7 cellular contexts compared by ENCODE assay signal in genomic region chr11:76577199-76577920, GRCh38.
DNase-seq lines count a peak whose midpoint lies in the region; ATAC-seq and TF ChIP-seq lines count a peak whose summit lies in the region.

No MANE protein-coding gene starts in this region.

- H3K79me1 ChIP-seq in IMR-90 (ENCODE audit: low read depth in 1 of 2, low read length in 2 of 2), result no peaks in the 10 kb centered on the region

- H2AK5ac ChIP-seq in IMR-90 (ENCODE audit: low read depth, low read length), result peak overlapping the region; percentile 49

- no peak overlapping the region for H3K4me2 ChIP-seq in IMR-90 (ENCODE audit: low read depth, low read length)

- H2BK15ac ChIP-seq in IMR-90 (ENCODE audit: low read depth, low read length), result peak overlapping the region; percentile 44; the same call in 2 of the 3 replicates

- peak overlapping the region; percentile 19; the same call in 1 of the 2 replicates for H4K5ac ChIP-seq in IMR-90 (ENCODE audit: low read depth, low read length)

- TF ChIP-seq CTCF in IMR-90 (conservative IDR thresholded peaks at IDR 0.05; ENCODE audit: low read depth, low read length) (no peak), choroid plexus epithelial cell (conservative IDR thresholded peaks at IDR 0.05; ENCODE audit: low read depth, low read length) (no peak), liver (IDR thresholded peaks at IDR 0.05; ENCODE audit: low read depth, low read length, missing input control) (no peak), type B pancreatic cell (conservative IDR thresholded peaks at IDR 0.05) (no peak)

- H3K9ac ChIP-seq in IMR-90 (ENCODE audit: low read depth, low read length), result no peak overlapping the region
- no peak overlapping the region for H3K9ac ChIP-seq in liver (ENCODE audit: low read depth in 1 of 2, low read length in 2 of 2)

- ATAC-seq in IMR-90 (ENCODE audit: low read depth), result peak; percentile 86

- peak overlapping the region; percentile 14 for H2BK5ac ChIP-seq in IMR-90 (ENCODE audit: low read depth, low read length, poor library complexity, severe bottlenecking)

- H3K18ac ChIP-seq in IMR-90 (ENCODE audit: low read depth, low read length), result 0 out of 2 replicates have a peak overlapping the region, but pooled peaks have one; percentile 34

- peak overlapping the region; percentile 55 for H3K4ac ChIP-seq in IMR-90 (ENCODE audit: low read depth, low read length)

- POLR2A ChIA-PET in IMR-90 (lab: Charles Lee; ENCODE audit: unreplicated experiment), result no interaction called here

- H2BK120ac ChIP-seq in IMR-90 (ENCODE audit: low read depth, low read length), result peak overlapping the region; percentile 51; the same call in 1 of the 2 replicates

- dilution Hi-C loops in IMR-90 (cut with HindIII; ENCODE audit: low sequenced_read_pairs, unreplicated experiment), result no loop called here

- intact Hi-C loops in IMR-90 (cut with micrococcal nuclease), result no loop called here

- peak overlapping the region; percentile 43 for H3K4me3 Mint-ChIP-seq in type B pancreatic cell

- no peak for TF ChIP-seq RAD21 in IMR-90 (IDR thresholded peaks at IDR 0.05; ENCODE audit: low read length)
- TF ChIP-seq RAD21 in liver (IDR thresholded peaks at IDR 0.05), result no peak

- peak overlapping the region; percentile 14; the same call in 1 of the 2 replicates for H3K56ac ChIP-seq in IMR-90 (ENCODE audit: extremely low read depth, insufficient read depth, low read length)

- in situ Hi-C loops in IMR-90 (cut with MboI; ENCODE audit: low sequenced_read_pairs), result no loop called here

- peaks cover 19% of the 10 kb centered on the region for H3K9me1 ChIP-seq in IMR-90 (ENCODE audit: insufficient read depth, low read length)

- no peaks in the 10 kb centered on the region for H4K20me1 ChIP-seq in IMR-90 (ENCODE audit: insufficient read depth, low read length)

- WGBS in IMR-90 (ENCODE audit: extremely low coverage in 2 of 2, insufficient read length in 1 of 2), 2 experiments, result 75% methylated on average over 9 of the region's 12 CpGs; no CpG with 5 or more reads in 1 of the 2 experiments
- 76% methylated on average over 12 of the region's 12 CpGs for WGBS in liver

- peak overlapping the region; percentile 32 for H2BK20ac ChIP-seq in IMR-90 (ENCODE audit: low read depth, low read length)

- BruUV-seq in IMR-90 (replicated peaks; lab: Mats Ljungman, UMichigan), result no TSS peak

- no peak overlapping the region for H3K4me3 ChIP-seq in IMR-90 (ENCODE audit: insufficient read depth, low read depth, low read length)
- H3K4me3 ChIP-seq in choroid plexus epithelial cell (ENCODE audit: low read depth, low read length), result no peak overlapping the region
- no peak overlapping the region for H3K4me3 ChIP-seq in liver (ENCODE audit: low read depth in 1 of 3, low read length in 3 of 3)

- no peak for TF ChIP-seq POLR2A in IMR-90 (IDR thresholded peaks at IDR 0.05; ENCODE audit: low read depth, low read length)

- no peaks in the 10 kb centered on the region for H3K27me3 ChIP-seq in IMR-90 (ENCODE audit: control insufficient read depth, insufficient read depth, low read length)
- H3K27me3 ChIP-seq in liver (ENCODE audit: control insufficient read depth in 4 of 4, insufficient read depth in 4 of 4, low read length in 3 of 4), result no peaks in the 10 kb centered on the region

- CTCF ChIA-PET in IMR-90 (lab: Yijun Ruan, JAX), result interaction anchor here (0.6 to 1.0 kb wide), 2 partner anchors 21 to 368 kb away, joined by 3 to 4 read pairs; no protein-coding TSS in a partner anchor

- no peaks in the 10 kb centered on the region for H3K36me3 Mint-ChIP-seq in type B pancreatic cell

- H3K9me3 ChIP-seq in IMR-90 (ENCODE audit: control insufficient read depth, insufficient read depth, low read length), result no peaks in the 10 kb centered on the region
- no peaks in the 10 kb centered on the region for H3K9me3 ChIP-seq in liver (ENCODE audit: control insufficient read depth in 4 of 4, low read length in 3 of 4)

- H3K27me3 Mint-ChIP-seq in type B pancreatic cell, result no peaks in the 10 kb centered on the region

- peak overlapping the region; percentile 48 to 52; a peak in 3 of 4 replicates for H4K8ac ChIP-seq in IMR-90 (ENCODE audit: low read depth in 2 of 2, low read length in 2 of 2)

- peaks cover 22% of the 10 kb centered on the region for H3K4me1 ChIP-seq in IMR-90 (ENCODE audit: control insufficient read depth, insufficient read depth, low read length)
- no peaks in the 10 kb centered on the region for H3K4me1 ChIP-seq in liver (ENCODE audit: control insufficient read depth in 4 of 4, insufficient read depth in 4 of 4, low read length in 3 of 4)

- peak overlapping the region; percentile 39 for H2AFZ ChIP-seq in IMR-90 (replicated peaks; ENCODE audit: low read length, poor library complexity)

- H3K23ac ChIP-seq in IMR-90 (ENCODE audit: low read depth, low read length), result no peak overlapping the region

- H3K36me3 ChIP-seq in IMR-90 (ENCODE audit: control insufficient read depth, insufficient read depth, low read length) (no peaks in the 10 kb centered on the region), liver (ENCODE audit: control insufficient read depth in 4 of 4, insufficient read depth in 3 of 4, low read depth in 1 of 4, low read length in 3 of 4) (no peaks in the 10 kb centered on the region)

- peak overlapping the region; percentile 47 for H2AK9ac ChIP-seq in IMR-90 (replicated peaks; ENCODE audit: low read depth, low read length, poor library complexity)

- peak overlapping the region; percentile 60 for H3K14ac ChIP-seq in IMR-90 (replicated peaks; ENCODE audit: low read depth, low read length)

- DNase-seq in IMR-90 (peak; percentile 77), choroid plexus epithelial cell (ENCODE audit: low read depth) (peak; percentile 80), type B pancreatic cell (ENCODE audit: extremely low spot score, unreplicated experiment) (no peak), activated gamma-delta T cell (lab: John Stamatoyannopoulos, UW) (no peak), NCI-H345 treated with DMSO at 0.1 percent for 48 hours (lab: John Stamatoyannopoulos, UW; ENCODE audit: unreplicated experiment) (no peak), GF-D8 (lab: John Stamatoyannopoulos, UW) (no peak)

- H4K91ac ChIP-seq in IMR-90 (ENCODE audit: insufficient read depth, low read depth, low read length), result peak overlapping the region; percentile 68

- H3K27ac Mint-ChIP-seq in type B pancreatic cell, result peak overlapping the region; percentile 90

- peaks cover 5% of the 10 kb centered on the region for H3K9me3 Mint-ChIP-seq in type B pancreatic cell

- 0 out of 2 replicates have a peak overlapping the region, but pooled peaks have one; percentile 5 for H3K27ac ChIP-seq in IMR-90 (ENCODE audit: insufficient read depth, low read length)
- peak overlapping the region; percentile 43 to 85 for H3K27ac ChIP-seq in liver (ENCODE audit: low read depth in 1 of 2, low read length in 2 of 2)

- peaks cover 16% of the 10 kb centered on the region for H3K4me1 Mint-ChIP-seq in type B pancreatic cell (ENCODE audit: unreplicated experiment)

TF ChIP-seq in IMR-90, 13 proteins besides CTCF, POLR2A, EP300 and RAD21:
- peak; percentile 82; the same call in 1 of the 2 replicates for TF ChIP-seq MAZ (IDR thresholded peaks at IDR 0.05; ENCODE audit: borderline replicate concordance, low read depth, low read length)
- TF ChIP-seq BHLHE40 (IDR thresholded peaks at IDR 0.05; ENCODE audit: low read depth, low read length), result 0 out of 2 replicates have a peak, but pooled peaks have one; percentile 24
- no peak for TF ChIP-seq CHD1 (IDR thresholded peaks at IDR 0.05; ENCODE audit: low read depth, low read length)
- TF ChIP-seq CEBPB (IDR thresholded peaks at IDR 0.05; ENCODE audit: low read depth, low read length), result peak; percentile 61

TF ChIP-seq in liver, 16 proteins besides CTCF, POLR2A, EP300 and RAD21:
- TF ChIP-seq EGR1 (IDR thresholded peaks at IDR 0.05; ENCODE audit: low read depth in 2 of 2) (no peak), ZBTB33 (IDR thresholded peaks at IDR 0.05) (no peak), RXRA (IDR thresholded peaks at IDR 0.05) (peak in 1 of 2 donors; percentile 44), NR2F2 (IDR thresholded peaks at IDR 0.05) (peak; percentile 94)

Comparison
In these comparisons a context has a peak if more than half of its experiments do, and no peak if none do; other contexts are left out.
1. DNase-seq: peak in IMR-90 (single experiment) and choroid plexus epithelial cell (single experiment); none in type B pancreatic cell (single experiment), activated gamma-delta T cell (single experiment), NCI-H345 treated with DMSO at 0.1 percent for 48 hours (single experiment) and GF-D8 (single experiment).